ENCODE assay signal across 12 cellular contexts in the genomic region with DNA sequence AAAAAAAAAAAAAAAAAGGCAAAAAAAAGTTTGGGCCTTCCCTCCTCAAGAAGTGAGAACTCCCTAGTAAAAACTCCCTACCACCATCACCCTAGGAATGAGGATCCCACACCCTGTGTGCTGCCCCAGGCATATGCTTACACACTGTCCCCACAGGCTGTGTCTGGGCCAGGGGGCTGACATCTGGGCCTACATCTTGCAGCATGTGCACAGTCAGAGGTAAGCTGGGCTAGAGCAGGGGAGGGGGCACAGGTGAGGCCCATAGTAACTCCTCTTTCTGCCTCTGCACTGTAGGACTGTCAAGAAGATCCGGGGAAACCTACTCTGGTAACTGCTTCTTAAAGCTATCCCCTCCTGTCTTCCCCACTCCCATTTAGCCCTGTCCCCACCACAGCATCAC. TPM values are rescaled to one million over a fixed set of nuclear protein-coding genes. Genes with fewer than 3 reads are reported as not detected.
DNase-seq lines count a peak whose midpoint lies in the region; ATAC-seq and TF ChIP-seq lines count a peak whose summit lies in the region.
"Had no signal": no experiment of that assay in that cellular context is flagged by ENCODE, and none has a peak within 500 bp of the region (broad histone marks: within the 10 kb centered on the region; RNA-seq: fewer than 3 reads in every experiment).

No MANE protein-coding gene starts in this region.

- H3K27me3 ChIP-seq in CD4-positive, CD25-positive, alpha-beta regulatory T cell (ENCODE audit: control insufficient read depth, insufficient read depth, low read length) = no peaks in the 10 kb centered on the region
- H3K27me3 ChIP-seq in naive thymus-derived CD4-positive, alpha-beta T cell (ENCODE audit: control insufficient read depth in 2 of 2, insufficient read depth in 2 of 2, low read length in 2 of 2) = no peaks in the 10 kb centered on the region
- H3K27me3 ChIP-seq: transverse colon had no signal

- H3K27ac ChIP-seq in CD4-positive, CD25-positive, alpha-beta regulatory T cell (ENCODE audit: insufficient read depth, low read length, poor library complexity, severe bottlenecking) = peak overlapping the region; percentile 77
- no peak overlapping the region for H3K27ac ChIP-seq in naive thymus-derived CD4-positive, alpha-beta T cell (ENCODE audit: low read depth, low read length)

- peak overlapping the region; percentile 66 to 91 (median 87) for H3K4me3 Mint-ChIP-seq in CD4-positive, CD25-positive, alpha-beta regulatory T cell
- peak overlapping the region; percentile 81 for H3K4me3 Mint-ChIP-seq in activated T-helper 2 cell treated with anti-CD3 and anti-CD28 coated beads, Interferon-gamma antibody, Interleukin-2, Interleukin-4, amounts not matched to agents 10 μg/mL and 5 μg/mL and 100 μg/mL, durations not matched to agents 14 hours and 24 hours and 36 hours (ENCODE audit: low read depth)
- peak overlapping the region; percentile 62 to 94 (median 89) for H3K4me3 Mint-ChIP-seq in naive thymus-derived CD4-positive, alpha-beta T cell

- CTCF ChIA-PET in naive thymus-derived CD4-positive, alpha-beta T cell (lab: Charles Lee) = no interaction called here

- H3K4me1 ChIP-seq in CD4-positive, CD25-positive, alpha-beta regulatory T cell (ENCODE audit: control insufficient read depth, insufficient read depth, low read length, poor library complexity, severe bottlenecking) = peaks cover 33% of the 10 kb centered on the region
- peaks cover 24 to 28% of the 10 kb centered on the region in 2 donors for H3K4me1 ChIP-seq in naive thymus-derived CD4-positive, alpha-beta T cell (ENCODE audit: control insufficient read depth in 2 of 2, insufficient read depth in 2 of 2, low read length in 2 of 2)

- intact Hi-C loops in activated T-helper 2 cell treated with anti-CD3 and anti-CD28 coated beads, Interferon-gamma antibody, Interleukin-2, Interleukin-4, amounts not matched to agents 10 μg/mL and 5 μg/mL and 100 μg/mL, durations not matched to agents 14 hours and 24 hours and 36 hours (cut with micrococcal nuclease) = no loop called here
- intact Hi-C loops in naive thymus-derived CD4-positive, alpha-beta T cell (cut with micrococcal nuclease) = no loop called here

- no peak overlapping the region for H3K4me3 ChIP-seq in CD4-positive, CD25-positive, alpha-beta regulatory T cell (ENCODE audit: low read depth, low read length)
- H3K4me3 ChIP-seq in HFF-Myc (replicated peaks; ENCODE audit: low read depth, low read length) = peak overlapping the region; percentile 73
- no peak overlapping the region for H3K4me3 ChIP-seq in naive thymus-derived CD4-positive, alpha-beta T cell (ENCODE audit: low read length)

- no peaks in the 10 kb centered on the region for H3K27me3 Mint-ChIP-seq in CD4-positive, CD25-positive, alpha-beta regulatory T cell
- no peaks in the 10 kb centered on the region for H3K27me3 Mint-ChIP-seq in activated T-helper 2 cell treated with anti-CD3 and anti-CD28 coated beads, Interferon-gamma antibody, Interleukin-2, Interleukin-4, amounts not matched to agents 10 μg/mL and 5 μg/mL and 100 μg/mL, durations not matched to agents 14 hours and 24 hours and 36 hours (ENCODE audit: low read depth)
- peaks cover 0 to 2% (median 0%) of the 10 kb centered on the region in 5 donors for H3K27me3 Mint-ChIP-seq in naive thymus-derived CD4-positive, alpha-beta T cell

- H3K9me3 ChIP-seq in CD4-positive, CD25-positive, alpha-beta regulatory T cell (ENCODE audit: control insufficient read depth in 2 of 2, low read length in 2 of 2) = no peaks in the 10 kb centered on the region
- no peaks in the 10 kb centered on the region for H3K9me3 ChIP-seq in naive thymus-derived CD4-positive, alpha-beta T cell (ENCODE audit: control insufficient read depth in 2 of 3, low read length in 3 of 3)
- H3K9me3 ChIP-seq: lower lobe of right lung, transverse colon had no signal

- POLR2A ChIA-PET in naive thymus-derived CD4-positive, alpha-beta T cell (lab: Charles Lee) = interaction anchor here (1.1 to 3.2 kb wide), 5 partner anchors 13 to 34 kb away, joined by 3 to 16 read pairs (median 4); a partner anchor contains a TSS

- peaks cover 0 to 2% (median 0%) of the 10 kb centered on the region in 7 donors for H3K9me3 Mint-ChIP-seq in CD4-positive, CD25-positive, alpha-beta regulatory T cell
- peaks cover 3% of the 10 kb centered on the region for H3K9me3 Mint-ChIP-seq in activated T-helper 2 cell treated with anti-CD3 and anti-CD28 coated beads, Interferon-gamma antibody, Interleukin-2, Interleukin-4, amounts not matched to agents 10 μg/mL and 5 μg/mL and 100 μg/mL, durations not matched to agents 14 hours and 24 hours and 36 hours
- H3K9me3 Mint-ChIP-seq in naive thymus-derived CD4-positive, alpha-beta T cell = peaks cover 0 to 4% (median 2%) of the 10 kb centered on the region in 11 donors

- ATAC-seq in CD4-positive, CD25-positive, alpha-beta regulatory T cell (ENCODE audit: low read depth in 2 of 2) = no peak
- ATAC-seq in naive thymus-derived CD4-positive, alpha-beta T cell = no peak
- ATAC-seq in HG03442 (IDR thresholded peaks at IDR 0.05; ENCODE audit: unreplicated experiment) = no peak

- H3K36me3 ChIP-seq in CD4-positive, CD25-positive, alpha-beta regulatory T cell (ENCODE audit: control insufficient read depth, insufficient read depth, low read length) = peaks cover 9% of the 10 kb centered on the region
- H3K36me3 ChIP-seq in naive thymus-derived CD4-positive, alpha-beta T cell (ENCODE audit: control insufficient read depth in 2 of 3, insufficient read depth in 3 of 3, low read length in 3 of 3) = peaks cover 0 to 29% (median 0%) of the 10 kb centered on the region in 3 experiments
- H3K36me3 ChIP-seq: transverse colon had no signal

- peaks cover 8 to 49% (median 23%) of the 10 kb centered on the region in 4 donors for H3K4me1 Mint-ChIP-seq in CD4-positive, CD25-positive, alpha-beta regulatory T cell
- peaks cover 20% of the 10 kb centered on the region for H3K4me1 Mint-ChIP-seq in activated T-helper 2 cell treated with anti-CD3 and anti-CD28 coated beads, Interferon-gamma antibody, Interleukin-2, Interleukin-4, amounts not matched to agents 10 μg/mL and 5 μg/mL and 100 μg/mL, durations not matched to agents 14 hours and 24 hours and 36 hours (ENCODE audit: low read depth)
- H3K4me1 Mint-ChIP-seq in naive thymus-derived CD4-positive, alpha-beta T cell = peaks cover 4 to 45% (median 39%) of the 10 kb centered on the region in 7 donors

- no peak for DNase-seq in CD4-positive, CD25-positive, alpha-beta regulatory T cell
- DNase-seq in HFF-Myc (ENCODE audit: extremely low read depth, low read depth) (no peak), NCI-H524 treated with DMSO at 0.1 percent for 48 hours (lab: John Stamatoyannopoulos, UW) (no peak), NCI-H526 treated with DMSO at 0.1 percent for 48 hours (lab: John Stamatoyannopoulos, UW) (no peak)
- no peak for DNase-seq in activated T-helper 2 cell treated with anti-CD3 and anti-CD28 coated beads, Interferon-gamma antibody, Interleukin-2, Interleukin-4, amounts not matched to agents 10 μg/mL and 5 μg/mL and 100 μg/mL, durations not matched to agents 14 hours and 24 hours and 36 hours (ENCODE audit: low spot score)
- no peak for DNase-seq in naive thymus-derived CD4-positive, alpha-beta T cell
- DNase-seq: activated gamma-delta T cell, DMS79, lower lobe of right lung, NCI-H187 treated with DMSO at 0.1 percent for 48 hours, transverse colon had no signal

- no peak for TF ChIP-seq CTCF in HFF-Myc (IDR thresholded peaks at IDR 0.05; ENCODE audit: low read depth, low read length, missing control alignments)

- H3K27ac Mint-ChIP-seq in CD4-positive, CD25-positive, alpha-beta regulatory T cell = peak overlapping the region; percentile 86 to 96 (median 92)
- peak overlapping the region; percentile 83 for H3K27ac Mint-ChIP-seq in activated T-helper 2 cell treated with anti-CD3 and anti-CD28 coated beads, Interferon-gamma antibody, Interleukin-2, Interleukin-4, amounts not matched to agents 10 μg/mL and 5 μg/mL and 100 μg/mL, durations not matched to agents 14 hours and 24 hours and 36 hours
- peak overlapping the region in 8 of 9 donors; percentile 36 to 98 (median 93) for H3K27ac Mint-ChIP-seq in naive thymus-derived CD4-positive, alpha-beta T cell

- H3K36me3 Mint-ChIP-seq in CD4-positive, CD25-positive, alpha-beta regulatory T cell = peaks cover 8% of the 10 kb centered on the region
- H3K36me3 Mint-ChIP-seq in activated T-helper 2 cell treated with anti-CD3 and anti-CD28 coated beads, Interferon-gamma antibody, Interleukin-2, Interleukin-4, amounts not matched to agents 10 μg/mL and 5 μg/mL and 100 μg/mL, durations not matched to agents 14 hours and 24 hours and 36 hours (ENCODE audit: low read depth) = peaks cover 10% of the 10 kb centered on the region
- H3K36me3 Mint-ChIP-seq in naive thymus-derived CD4-positive, alpha-beta T cell = peaks cover 0 to 15% (median 4%) of the 10 kb centered on the region in 5 donors

RNA-seq across cellular contexts. Expression of a gene that starts 1.0 kb away (rescaled TPM):
- total RNA-seq in CD4-positive, CD25-positive, alpha-beta regulatory T cell = 25.9 TPM
- polyA plus RNA-seq in CD4-positive, CD25-positive, alpha-beta regulatory T cell = 1 to 10 TPM; 5.1 to 8.1 (median 6.6) TPM
- 42.5 and 43.1 TPM in 2 replicates for total RNA-seq in activated T-helper 2 cell treated with anti-CD3 and anti-CD28 coated beads, Interferon-gamma antibody, Interleukin-2, Interleukin-4, amounts not matched to agents 10 μg/mL and 5 μg/mL and 100 μg/mL, durations not matched to agents 14 hours and 24 hours and 36 hours
- total RNA-seq in naive thymus-derived CD4-positive, alpha-beta T cell = 10 to 100 TPM; 23.6 to 40.0 (median 28.4) TPM
- 1 to 10 TPM; 7.6 TPM for polyA plus RNA-seq in naive thymus-derived CD4-positive, alpha-beta T cell

RNA-seq across cellular contexts. Expression of a gene that starts 15.3 kb away (rescaled TPM):
- 52.3 TPM for total RNA-seq in CD4-positive, CD25-positive, alpha-beta regulatory T cell
- polyA plus RNA-seq in CD4-positive, CD25-positive, alpha-beta regulatory T cell = 10 to 100 TPM; 54.4 to 69.0 (median 59.2) TPM
- total RNA-seq in activated T-helper 2 cell treated with anti-CD3 and anti-CD28 coated beads, Interferon-gamma antibody, Interleukin-2, Interleukin-4, amounts not matched to agents 10 μg/mL and 5 μg/mL and 100 μg/mL, durations not matched to agents 14 hours and 24 hours and 36 hours = 101 and 102 TPM in 2 replicates
- 10 to 100 TPM; 39.0 to 98.2 (median 51.3) TPM for total RNA-seq in naive thymus-derived CD4-positive, alpha-beta T cell
- 10 to 100 TPM; 48.7 to 49.8 TPM for polyA plus RNA-seq in naive thymus-derived CD4-positive, alpha-beta T cell

RNA-seq across cellular contexts. Expression of a gene that starts 27.6 kb away (rescaled TPM):
- total RNA-seq in CD4-positive, CD25-positive, alpha-beta regulatory T cell = not detected
- not detected for polyA plus RNA-seq in CD4-positive, CD25-positive, alpha-beta regulatory T cell
- not detected in 2 replicates for total RNA-seq in activated T-helper 2 cell treated with anti-CD3 and anti-CD28 coated beads, Interferon-gamma antibody, Interleukin-2, Interleukin-4, amounts not matched to agents 10 μg/mL and 5 μg/mL and 100 μg/mL, durations not matched to agents 14 hours and 24 hours and 36 hours
- not detected for total RNA-seq in naive thymus-derived CD4-positive, alpha-beta T cell
- polyA plus RNA-seq in naive thymus-derived CD4-positive, alpha-beta T cell = not detected
- total RNA-seq: lower lobe of right lung, transverse colon had no signal

RNA-seq across cellular contexts. Expression of a gene that starts 28.0 kb away (rescaled TPM):
- total RNA-seq in CD4-positive, CD25-positive, alpha-beta regulatory T cell = not detected
- polyA plus RNA-seq in CD4-positive, CD25-positive, alpha-beta regulatory T cell = under 1 TPM in 3 of 4 donors, not detected in 1; 0.44 to 0.67 (median 0.46) TPM
- total RNA-seq in activated T-helper 2 cell treated with anti-CD3 and anti-CD28 coated beads, Interferon-gamma antibody, Interleukin-2, Interleukin-4, amounts not matched to agents 10 μg/mL and 5 μg/mL and 100 μg/mL, durations not matched to agents 14 hours and 24 hours and 36 hours = 1.0 and 1.6 TPM in 2 replicates
- under 1 TPM in 3 of 5 experiments, not detected in 2; 0.56 to 0.71 (median 0.70) TPM for total RNA-seq in naive thymus-derived CD4-positive, alpha-beta T cell
- under 1 TPM; 0.61 to 0.89 TPM for polyA plus RNA-seq in naive thymus-derived CD4-positive, alpha-beta T cell

RNA-seq across cellular contexts. Expression of a gene that starts 34.5 kb away (rescaled TPM):
- total RNA-seq in CD4-positive, CD25-positive, alpha-beta regulatory T cell = 249 TPM
- 100 to 1,000 TPM; 854 to 919 (median 912) TPM for polyA plus RNA-seq in CD4-positive, CD25-positive, alpha-beta regulatory T cell
- total RNA-seq in activated T-helper 2 cell treated with anti-CD3 and anti-CD28 coated beads, Interferon-gamma antibody, Interleukin-2, Interleukin-4, amounts not matched to agents 10 μg/mL and 5 μg/mL and 100 μg/mL, durations not matched to agents 14 hours and 24 hours and 36 hours = 431 and 461 TPM in 2 replicates
- total RNA-seq in naive thymus-derived CD4-positive, alpha-beta T cell = 100 to 1,000 TPM; 172 to 464 (median 232) TPM
- polyA plus RNA-seq in naive thymus-derived CD4-positive, alpha-beta T cell = 100 to 1,000 TPM; 819 to 873 TPM
